ENCODE assay signal across 23 cellular contexts in the genomic region with DNA sequence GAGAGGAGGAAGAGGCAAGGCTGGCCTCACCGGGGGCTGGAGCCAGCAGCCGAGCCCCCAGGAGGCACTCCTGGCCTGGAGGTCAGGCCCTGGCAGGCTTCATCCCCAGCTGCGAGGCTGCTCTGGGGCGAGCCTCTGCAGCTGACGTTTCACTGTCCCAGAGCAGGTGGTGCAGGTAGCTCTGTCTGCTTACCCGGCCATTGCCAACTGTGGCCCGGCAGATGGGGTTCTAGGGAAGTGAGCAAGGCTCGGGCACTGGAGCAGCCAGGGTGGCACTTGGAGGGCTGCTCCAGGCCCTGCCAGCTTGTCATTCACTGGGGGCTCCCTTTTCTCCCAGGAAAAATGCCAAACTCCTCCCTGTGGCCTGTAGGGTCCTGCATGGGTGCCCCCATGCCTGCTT.
DNase-seq lines count a peak whose midpoint lies in the region; ATAC-seq and TF ChIP-seq lines count a peak whose summit lies in the region.
"Had no signal": no experiment of that assay in that cellular context is flagged by ENCODE, and none has a peak within 500 bp of the region (broad histone marks: within the 10 kb centered on the region; RNA-seq: fewer than 3 reads in every experiment).

No MANE protein-coding gene starts in this region.

- peak overlapping the region; percentile 44 for H2AK9ac ChIP-seq in IMR-90 (replicated peaks; ENCODE audit: low read depth, low read length, poor library complexity)

- TF ChIP-seq POLR2A in IMR-90 (IDR thresholded peaks at IDR 0.05; ENCODE audit: low read depth, low read length): no peak

- H3K36me3 ChIP-seq in IMR-90 (ENCODE audit: control insufficient read depth, insufficient read depth, low read length) (no peaks in the 10 kb centered on the region), mucosa of descending colon (ENCODE audit: low read depth) (no peaks in the 10 kb centered on the region), PC-3 (ENCODE audit: low read depth, low read length) (no peaks in the 10 kb centered on the region)
- H3K36me3 ChIP-seq: BE2C; BLaER1 treated with 17β-estradiol and CSF1 and Interleukin-3, amounts not matched to agents 10 nM and 100 nM had no signal

- no peak overlapping the region for H3K56ac ChIP-seq in IMR-90 (ENCODE audit: extremely low read depth, insufficient read depth, low read length)

- no peak for DNase-seq in IMR-90
- peak; percentile 48 for DNase-seq in chondrocyte (ENCODE audit: low spot score)
- DNase-seq in mucosa of descending colon: peak in 2 of 3 donors; percentile 7 to 28
- no peak for DNase-seq in cerebellum (ENCODE audit: low spot score)
- no peak for DNase-seq in PC-3
- DNase-seq in iPS-NIHi7 (ENCODE audit: extremely low spot score): no peak
- DNase-seq: 8988T; ACHN; AML-193; BE2C; CD4-positive, alpha-beta T cell; CD8-positive, alpha-beta memory T cell; DMS 273 treated with DMSO at 0.1 percent for 48 hours; DMS79; EL; GDM1; GM23248; H7; HCEC 1CT had no signal

- no peak overlapping the region for H3K23ac ChIP-seq in IMR-90 (ENCODE audit: low read depth, low read length)

- no peak for TF ChIP-seq CTCF in IMR-90 (conservative IDR thresholded peaks at IDR 0.05; ENCODE audit: low read depth, low read length)
- no peak for TF ChIP-seq CTCF in chondrocyte (IDR thresholded peaks at IDR 0.05)
- no peak for TF ChIP-seq CTCF in mucosa of descending colon (IDR thresholded peaks at IDR 0.05)
- TF ChIP-seq CTCF in PC-3 (conservative IDR thresholded peaks at IDR 0.05; ENCODE audit: low read depth, low read length): no peak

- no peak overlapping the region for H3K4me2 ChIP-seq in IMR-90 (ENCODE audit: low read depth, low read length)
- H3K4me2 ChIP-seq in PC-3 (ENCODE audit: low read length): no peak overlapping the region
- H3K4me2 ChIP-seq: A549; BLaER1 treated with 17β-estradiol and CSF1 and Interleukin-3, amounts not matched to agents 10 nM and 100 nM had no signal

- H3K18ac ChIP-seq in IMR-90 (ENCODE audit: low read depth, low read length): no peak overlapping the region; the same call in 1 of the 2 replicates

- H2BK5ac ChIP-seq in IMR-90 (ENCODE audit: low read depth, low read length, poor library complexity, severe bottlenecking): no peak overlapping the region

- no peaks in the 10 kb centered on the region for H3K9me2 ChIP-seq in PC-3 (replicated peaks; ENCODE audit: low read length)

- CTCF ChIA-PET in IMR-90 (lab: Yijun Ruan, JAX) (no interaction called here), PC-3 (lab: Charles Lee) (no interaction called here)

- H3K27me3 Mint-ChIP-seq in chondrocyte (ENCODE audit: low read depth): no peaks in the 10 kb centered on the region

- peak overlapping the region; percentile 98 for H3K4ac ChIP-seq in IMR-90 (ENCODE audit: low read depth, low read length)

- H3K4me1 ChIP-seq in IMR-90 (ENCODE audit: control insufficient read depth, insufficient read depth, low read length): peaks cover 35% of the 10 kb centered on the region
- no peaks in the 10 kb centered on the region for H3K4me1 ChIP-seq in mucosa of descending colon (ENCODE audit: low read depth)
- H3K4me1 ChIP-seq in PC-3 (ENCODE audit: insufficient read depth, low read length): peaks cover 30% of the 10 kb centered on the region
- H3K4me1 ChIP-seq: BE2C had no signal

- H4K20me1 ChIP-seq in IMR-90 (ENCODE audit: insufficient read depth, low read length) (no peaks in the 10 kb centered on the region), PC-3 (ENCODE audit: low read length) (no peaks in the 10 kb centered on the region)

- H2AFZ ChIP-seq in IMR-90 (replicated peaks; ENCODE audit: low read length, poor library complexity): no peak overlapping the region
- no peak overlapping the region for H2AFZ ChIP-seq in PC-3 (ENCODE audit: low read length)
- H2AFZ ChIP-seq: GM23248 had no signal

- intact Hi-C loops in IMR-90 (cut with micrococcal nuclease) (no loop called here), mucosa of descending colon (cut with DNase I, micrococcal nuclease) (no loop called here), PC-3 (cut with micrococcal nuclease) (no loop called here)

- H3K27me3 ChIP-seq in IMR-90 (ENCODE audit: control insufficient read depth, insufficient read depth, low read length) (no peaks in the 10 kb centered on the region), PC-3 (ENCODE audit: low read length) (no peaks in the 10 kb centered on the region)
- H3K27me3 ChIP-seq: BLaER1 treated with 17β-estradiol and CSF1 and Interleukin-3, amounts not matched to agents 10 nM and 100 nM had no signal

- no TSS peak for BruUV-seq in IMR-90 (replicated peaks; lab: Mats Ljungman, UMichigan)
- no TSS peak for BruUV-seq in PC-3 (replicated peaks; lab: Mats Ljungman, UMichigan)

- TF ChIP-seq RAD21 in IMR-90 (IDR thresholded peaks at IDR 0.05; ENCODE audit: low read length): no peak

- H3K4me1 Mint-ChIP-seq in chondrocyte (ENCODE audit: low read depth): peaks cover 32% of the 10 kb centered on the region
- H3K4me1 Mint-ChIP-seq: CD8-positive, alpha-beta memory T cell had no signal

- H3K27ac ChIP-seq in IMR-90 (ENCODE audit: insufficient read depth, low read length): no peak overlapping the region
- no peak overlapping the region for H3K27ac ChIP-seq in PC-3 (ENCODE audit: low read length)
- H3K27ac ChIP-seq: A549; BLaER1 treated with 17β-estradiol and CSF1 and Interleukin-3, amounts not matched to agents 10 nM and 100 nM; GM23248 had no signal

- peak overlapping the region; percentile 94; the same call in 1 of the 3 replicates for H2BK15ac ChIP-seq in IMR-90 (ENCODE audit: low read depth, low read length)

- no peaks in the 10 kb centered on the region for H3K9me3 Mint-ChIP-seq in chondrocyte (ENCODE audit: low read depth)

- H3K9ac ChIP-seq in IMR-90 (ENCODE audit: low read depth, low read length) (no peak overlapping the region), PC-3 (ENCODE audit: low read length) (no peak overlapping the region)
- H3K9ac ChIP-seq: BLaER1 treated with 17β-estradiol and CSF1 and Interleukin-3, amounts not matched to agents 10 nM and 100 nM; GM23248 had no signal

- WGBS in IMR-90 (ENCODE audit: extremely low coverage in 2 of 2, insufficient read length in 1 of 2), 2 experiments: 100% methylated on average over 1 of the region's 8 CpGs; no CpG with 5 or more reads in 1 of the 2 experiments

- H2BK20ac ChIP-seq in IMR-90 (ENCODE audit: low read depth, low read length): peak overlapping the region; percentile 92

- dilution Hi-C loops in IMR-90 (cut with HindIII; ENCODE audit: low sequenced_read_pairs, unreplicated experiment): no loop called here

- H2BK120ac ChIP-seq in IMR-90 (ENCODE audit: low read depth, low read length): peak overlapping the region; percentile 90

- no peak overlapping the region for H3K27ac Mint-ChIP-seq in chondrocyte (ENCODE audit: unreplicated experiment)
- H3K27ac Mint-ChIP-seq: CD14-positive monocyte; CD4-positive, alpha-beta T cell; CD8-positive, alpha-beta memory T cell had no signal

- H3K9me1 ChIP-seq in IMR-90 (ENCODE audit: insufficient read depth, low read length): peaks cover 17% of the 10 kb centered on the region

- 0 out of 4 replicates have a peak, but pooled peaks cover 0 to 4% of the 10 kb centered on the region in 2 experiments for H3K79me1 ChIP-seq in IMR-90 (ENCODE audit: low read depth in 1 of 2, low read length in 2 of 2)

- H3K4me3 ChIP-seq in IMR-90 (ENCODE audit: insufficient read depth, low read depth, low read length) (no peak overlapping the region), mucosa of descending colon (no peak overlapping the region), PC-3 (ENCODE audit: low read length) (no peak overlapping the region)
- H3K4me3 ChIP-seq: A549; BLaER1 treated with 17β-estradiol and CSF1 and Interleukin-3, amounts not matched to agents 10 nM and 100 nM; GM12878; GM23248 had no signal

- H2AK5ac ChIP-seq in IMR-90 (ENCODE audit: low read depth, low read length): peak overlapping the region; percentile 96; the same call in 1 of the 2 replicates

- H3K9me3 ChIP-seq in IMR-90 (ENCODE audit: control insufficient read depth, insufficient read depth, low read length) (no peaks in the 10 kb centered on the region), mucosa of descending colon (no peaks in the 10 kb centered on the region), PC-3 (ENCODE audit: low read length) (no peaks in the 10 kb centered on the region)
- H3K9me3 ChIP-seq: BE2C had no signal

- no peak overlapping the region; the same call in 1 of the 2 replicates for H4K5ac ChIP-seq in IMR-90 (ENCODE audit: low read depth, low read length)

- POLR2A ChIA-PET in IMR-90 (lab: Charles Lee; ENCODE audit: unreplicated experiment): no interaction called here
- POLR2A ChIA-PET in PC-3 (lab: Charles Lee; ENCODE audit: unreplicated experiment): no interaction called here

- H4K8ac ChIP-seq in IMR-90 (ENCODE audit: low read depth in 2 of 2, low read length in 2 of 2): no peak overlapping the region; a peak in 1 of 4 replicates

- H3K79me2 ChIP-seq in PC-3 (ENCODE audit: low read length): no peaks in the 10 kb centered on the region

- H3K4me3 Mint-ChIP-seq in chondrocyte (ENCODE audit: unreplicated experiment): no peak overlapping the region
- H3K4me3 Mint-ChIP-seq: CD14-positive monocyte; CD4-positive, alpha-beta T cell; CD8-positive, alpha-beta memory T cell had no signal

- in situ Hi-C loops in IMR-90 (cut with MboI; ENCODE audit: low sequenced_read_pairs): no loop called here

- H4K91ac ChIP-seq in IMR-90 (ENCODE audit: insufficient read depth, low read depth, low read length): peak overlapping the region; percentile 68; the same call in 1 of the 2 replicates

- H3F3A ChIP-seq in PC-3 (ENCODE audit: low read length, unreplicated experiment): no peaks in the 10 kb centered on the region

- ATAC-seq in IMR-90 (ENCODE audit: low read depth) (no peak), mucosa of descending colon (no peak), PC-3 (no peak)
- ATAC-seq: A549, GM12878 had no signal

- no peaks in the 10 kb centered on the region for H3K36me3 Mint-ChIP-seq in chondrocyte (ENCODE audit: low read depth)
- H3K36me3 Mint-ChIP-seq: CD14-positive monocyte; CD8-positive, alpha-beta memory T cell had no signal

- peak overlapping the region; percentile 89; the same call in 1 of the 2 replicates for H3K14ac ChIP-seq in IMR-90 (replicated peaks; ENCODE audit: low read depth, low read length)

TF ChIP-seq in IMR-90, 13 proteins besides CTCF, POLR2A, EP300 and RAD21 (continues in another document):
- TF ChIP-seq NFE2L2 (IDR thresholded peaks at IDR 0.05; ENCODE audit: low read depth, low read length): no peak
- TF ChIP-seq MAFK (IDR thresholded peaks at IDR 0.05; ENCODE audit: low read depth, low read length): no peak
- TF ChIP-seq, protein P1, sequence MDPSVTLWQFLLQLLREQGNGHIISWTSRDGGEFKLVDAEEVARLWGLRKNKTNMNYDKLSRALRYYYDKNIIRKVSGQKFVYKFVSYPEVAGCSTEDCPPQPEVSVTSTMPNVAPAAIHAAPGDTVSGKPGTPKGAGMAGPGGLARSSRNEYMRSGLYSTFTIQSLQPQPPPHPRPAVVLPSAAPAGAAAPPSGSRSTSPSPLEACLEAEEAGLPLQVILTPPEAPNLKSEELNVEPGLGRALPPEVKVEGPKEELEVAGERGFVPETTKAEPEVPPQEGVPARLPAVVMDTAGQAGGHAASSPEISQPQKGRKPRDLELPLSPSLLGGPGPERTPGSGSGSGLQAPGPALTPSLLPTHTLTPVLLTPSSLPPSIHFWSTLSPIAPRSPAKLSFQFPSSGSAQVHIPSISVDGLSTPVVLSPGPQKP (IDR thresholded peaks at IDR 0.05; ENCODE audit: borderline replicate concordance, low read depth, low read length): no peak
- TF ChIP-seq RCOR1 (IDR thresholded peaks at IDR 0.05; ENCODE audit: insufficient replicate concordance, low read length): no peak

Comparison
In these comparisons a context has a peak if more than half of its experiments do, and no peak if none do; other contexts are left out.
1. DNase-seq: peak in chondrocyte (single experiment) and mucosa of descending colon (2 of 3); none in IMR-90 (single experiment), cerebellum (single experiment), PC-3 (single experiment) and iPS-NIHi7 (single experiment).